13 cellular contexts compared by ENCODE assay signal in the genomic region with DNA sequence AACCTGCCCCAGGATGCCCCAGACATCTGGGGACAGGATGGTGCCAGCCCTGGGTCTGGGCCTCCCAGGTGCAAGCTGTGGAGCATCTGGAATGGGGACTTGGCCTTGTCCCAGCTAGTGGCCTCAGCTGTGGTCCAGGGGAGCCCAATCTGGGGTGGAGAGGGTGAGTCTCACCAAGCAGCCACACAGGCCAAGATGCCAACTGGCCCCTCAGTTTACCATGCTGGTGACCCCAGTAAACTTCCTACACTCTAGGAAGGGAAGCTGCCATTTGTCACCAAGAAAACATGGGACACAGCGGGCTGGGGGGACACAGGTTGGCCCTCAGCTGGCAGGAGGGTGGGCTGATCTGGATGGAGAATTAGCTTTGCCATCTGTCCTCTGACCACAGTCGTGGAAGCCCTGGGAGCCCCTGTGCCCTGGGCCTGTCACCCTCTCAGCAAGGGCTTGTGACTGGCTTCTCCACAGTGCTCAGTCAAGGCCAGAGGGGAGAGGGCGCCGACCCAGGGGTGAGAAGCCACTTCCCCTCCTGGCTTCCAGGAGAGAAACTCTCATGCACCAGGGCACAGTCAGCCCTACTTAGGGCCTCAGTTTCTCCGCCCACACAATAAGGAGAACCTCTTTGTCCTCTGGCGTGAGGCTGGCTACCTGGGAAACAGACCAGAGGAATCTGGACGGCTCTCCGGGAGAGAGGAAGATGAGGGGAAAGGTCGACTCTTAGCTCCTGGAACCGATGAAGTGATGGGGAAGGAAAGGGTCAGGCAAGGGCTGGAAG.
"Had no signal": no experiment of that assay in that cellular context is flagged by ENCODE, and none has a peak within 500 bp of the region (broad histone marks: within the 10 kb centered on the region; RNA-seq: fewer than 3 reads in every experiment).

No MANE protein-coding gene starts in this region.

- H3K4me3 ChIP-seq: ascending aorta, breast epithelium, dorsolateral prefrontal cortex, esophagus muscularis mucosa, hepatocyte had no signal

- H3K4me1 ChIP-seq: ascending aorta, breast epithelium had no signal

- DNase-seq: activated B cell treated with CpG ODN at 0.5 μM for 24 hours; activated CD4-positive, alpha-beta T cell treated with anti-CD3 and anti-CD28 coated beads for 48 hours; activated CD8-positive, alpha-beta memory T cell treated with anti-CD3 and anti-CD28 coated beads for 24 hours; activated naive CD4-positive, alpha-beta T cell treated with anti-CD3 and anti-CD28 coated beads, Interleukin-2, amount 10 ng/mL, durations not matched to agents 7 days and 5 days; islet precursor cell; naive thymus-derived CD8-positive, alpha-beta T cell; stimulated activated CD4-positive, alpha-beta T cell treated with anti-CD3 and anti-CD28 coated beads, Interleukin-2, amount 100 ng/mL, for 48 hours; stimulated activated naive CD4-positive, alpha-beta T cell had no signal

- H3K4me3 Mint-ChIP-seq: activated B cell treated with CpG ODN at 0.5 μM for 24 hours; activated naive CD4-positive, alpha-beta T cell treated with anti-CD3 and anti-CD28 coated beads, Interleukin-2, amount 10 ng/mL, durations not matched to agents 7 days and 5 days; naive thymus-derived CD8-positive, alpha-beta T cell had no signal

- H3K4me2 ChIP-seq: hepatocyte had no signal

- H3K27ac ChIP-seq: ascending aorta, breast epithelium, dorsolateral prefrontal cortex, esophagus muscularis mucosa had no signal

- H3K27me3 ChIP-seq: ascending aorta, breast epithelium, dorsolateral prefrontal cortex, hepatocyte had no signal

- H3K9me3 Mint-ChIP-seq: activated B cell treated with CpG ODN at 0.5 μM for 24 hours; activated naive CD4-positive, alpha-beta T cell treated with anti-CD3 and anti-CD28 coated beads, Interleukin-2, amount 10 ng/mL, durations not matched to agents 7 days and 5 days; naive thymus-derived CD8-positive, alpha-beta T cell had no signal

- H3K9me3 ChIP-seq: ascending aorta, breast epithelium, esophagus muscularis mucosa had no signal

- H3K27ac Mint-ChIP-seq: activated B cell treated with CpG ODN at 0.5 μM for 24 hours; activated naive CD4-positive, alpha-beta T cell treated with anti-CD3 and anti-CD28 coated beads, Interleukin-2, amount 10 ng/mL, durations not matched to agents 7 days and 5 days had no signal

- H3K36me3 ChIP-seq: breast epithelium had no signal

- H3K27me3 Mint-ChIP-seq: activated B cell treated with CpG ODN at 0.5 μM for 24 hours; activated naive CD4-positive, alpha-beta T cell treated with anti-CD3 and anti-CD28 coated beads, Interleukin-2, amount 10 ng/mL, durations not matched to agents 7 days and 5 days; naive thymus-derived CD8-positive, alpha-beta T cell had no signal

- ATAC-seq: naive thymus-derived CD8-positive, alpha-beta T cell had no signal
